ENCODE assay signal across 1 cellular context in genomic region chr1:20430355-20431290, GRCh38.
A peak's percentile ranks its signal among the peaks of the same experiment; 100 is the strongest.
TF ChIP-seq lines count a peak whose summit lies in the region.

No MANE protein-coding gene starts in this region.

TF ChIP-seq in HEK293, 187 proteins besides CTCF, POLR2A, EP300 and RAD21 (continued from another document):
- TF ChIP-seq ZXDB (tag by site-specific recombination; IDR thresholded peaks at IDR 0.05): no peak
- TF ChIP-seq ZNF175 (tag by site-specific recombination; IDR thresholded peaks at IDR 0.05): no peak
- no peak for TF ChIP-seq ZNF747 (tag by site-specific recombination; IDR thresholded peaks at IDR 0.05)
- no peak for TF ChIP-seq ZNF677 (tag by site-specific recombination; IDR thresholded peaks at IDR 0.05)
- no peak for TF ChIP-seq ZNF391 (tag by site-specific recombination; IDR thresholded peaks at IDR 0.05; ENCODE audit: borderline replicate concordance, low read depth)
- TF ChIP-seq ZNF366 (tag by site-specific recombination; conservative IDR thresholded peaks at IDR 0.05): peak; percentile 45; the same call in 1 of the 2 replicates
- peak; percentile 20; the same call in 1 of the 2 replicates for TF ChIP-seq ZIC2 (tag by site-specific recombination; IDR thresholded peaks at IDR 0.05)
- no peak for TF ChIP-seq SP2 (tag by site-specific recombination; IDR thresholded peaks at IDR 0.05)
- TF ChIP-seq ZNF654 (tag by site-specific recombination; IDR thresholded peaks at IDR 0.05; ENCODE audit: low read depth): peak; percentile 71
- TF ChIP-seq KLF16 (tag by site-specific recombination; IDR thresholded peaks at IDR 0.05): no peak
- no peak for TF ChIP-seq ZNF423 (tag by site-specific recombination; IDR thresholded peaks at IDR 0.05)
- TF ChIP-seq ZEB2 (tag by site-specific recombination; IDR thresholded peaks at IDR 0.05): no peak
- no peak for TF ChIP-seq ZNF140 (tag by site-specific recombination; IDR thresholded peaks at IDR 0.05)
- no peak for TF ChIP-seq ZNF555 (tag by site-specific recombination; conservative IDR thresholded peaks at IDR 0.05)
